In the genomic region with DNA sequence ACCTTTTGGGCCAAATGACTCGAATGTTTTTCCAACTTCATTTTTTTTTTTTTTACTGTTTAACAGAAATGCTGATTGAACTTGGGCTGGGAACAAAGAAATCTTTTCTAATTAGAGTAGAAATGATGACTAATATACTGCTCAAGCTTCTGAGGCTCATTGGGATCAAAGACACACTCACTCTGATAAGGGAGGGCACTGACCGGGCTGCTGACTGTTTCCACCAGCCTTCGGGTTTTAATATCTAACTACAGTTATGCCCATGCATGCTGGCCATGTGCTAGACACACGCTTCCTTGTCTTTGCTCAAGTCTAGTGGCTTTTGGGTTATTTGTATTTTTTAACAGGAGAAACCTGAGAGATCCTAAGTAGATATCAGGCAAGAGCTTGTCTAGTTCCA, we compare ENCODE assay signal across 22 cellular contexts. TPM values are rescaled to one million over a fixed set of nuclear protein-coding genes. Genes with fewer than 3 reads are reported as not detected.
DNase-seq lines count a peak whose midpoint lies in the region; ATAC-seq and TF ChIP-seq lines count a peak whose summit lies in the region.
"Had no signal": no experiment of that assay in that cellular context is flagged by ENCODE, and none has a peak within 500 bp of the region (broad histone marks: within the 10 kb centered on the region; RNA-seq: fewer than 3 reads in every experiment).

No MANE protein-coding gene starts in this region.

- no peak overlapping the region for H3K4me3 Mint-ChIP-seq in activated CD4-positive, alpha-beta T cell treated with anti-CD3 and anti-CD28 coated beads, Interleukin-2, amount 10 ng/mL, durations not matched to agents 24 days and 14 days
- no peak overlapping the region for H3K4me3 Mint-ChIP-seq in activated CD4-positive, alpha-beta T cell treated with anti-CD3 and anti-CD28 coated beads for 36 hours
- H3K4me3 Mint-ChIP-seq: activated CD4-positive, alpha-beta T cell treated with anti-CD3 and anti-CD28 coated beads, Interleukin-2, amount 10 ng/mL, durations not matched to agents 7 days and 5 days; activated T-cell treated with anti-CD3 and anti-CD28 coated beads, Interleukin-2, amount 50 U/mL, for 4 hours; CD4-positive, alpha-beta T cell; central memory CD8-positive, alpha-beta T cell; stimulated activated effector memory CD8-positive, alpha-beta T cell treated with anti-CD3 and anti-CD28 coated beads, Interleukin-12 subunit alpha, Interleukin-12 subunit beta, amount 100 ng/mL, for 72 hours had no signal

- H3K79me2 ChIP-seq in OCI-LY3 (ENCODE audit: low read length) = no peaks in the 10 kb centered on the region
- H3K79me2 ChIP-seq: parathyroid adenoma had no signal

- ATAC-seq in activated CD4-positive, alpha-beta T cell treated with anti-CD3 and anti-CD28 coated beads for 36 hours = no peak
- ATAC-seq: stimulated activated effector memory CD8-positive, alpha-beta T cell treated with anti-CD3 and anti-CD28 coated beads, Interleukin-12 subunit alpha, Interleukin-12 subunit beta, amount 100 ng/mL, for 72 hours had no signal

- TF ChIP-seq CTCF in OCI-LY3 (IDR thresholded peaks at IDR 0.05; ENCODE audit: low read depth, low read length) (no peak), fibroblast of mammary gland (conservative IDR thresholded peaks at IDR 0.05; ENCODE audit: control insufficient read depth, insufficient read depth, low read depth, low read length) (no peak)

- H3K27me3 ChIP-seq in OCI-LY3 (ENCODE audit: low read depth, low read length) = peaks cover 37% of the 10 kb centered on the region
- H3K27me3 ChIP-seq: spleen, tibial artery had no signal

- no peak overlapping the region for H3K27ac Mint-ChIP-seq in activated CD4-positive, alpha-beta T cell treated with anti-CD3 and anti-CD28 coated beads, Interleukin-2, amount 10 ng/mL, durations not matched to agents 24 days and 14 days
- no peak overlapping the region for H3K27ac Mint-ChIP-seq in activated CD4-positive, alpha-beta T cell treated with anti-CD3 and anti-CD28 coated beads for 36 hours
- H3K27ac Mint-ChIP-seq: activated CD4-positive, alpha-beta T cell treated with anti-CD3 and anti-CD28 coated beads, Interleukin-2, amount 10 ng/mL, durations not matched to agents 7 days and 5 days; CD4-positive, alpha-beta T cell; stimulated activated effector memory CD8-positive, alpha-beta T cell treated with anti-CD3 and anti-CD28 coated beads, Interleukin-12 subunit alpha, Interleukin-12 subunit beta, amount 100 ng/mL, for 72 hours had no signal

- DNase-seq in activated CD4-positive, alpha-beta T cell treated with anti-CD3 and anti-CD28 coated beads, Interleukin-2, amount 10 ng/mL, durations not matched to agents 24 days and 14 days = peak; percentile 35
- DNase-seq in activated CD4-positive, alpha-beta T cell treated with anti-CD3 and anti-CD28 coated beads for 4 hours = no peak
- DNase-seq in fibroblast of mammary gland (ENCODE audit: low read depth) (peak; percentile 22), renal cortical epithelial cell (ENCODE audit: low read depth) (peak; percentile 89), activated gamma-delta T cell treated with Interleukin-2 at 50 U/mL for 16 hours (no peak), NCI-H2107 (lab: John Stamatoyannopoulos, UW) (no peak)
- no peak for DNase-seq in activated CD4-positive, alpha-beta T cell treated with anti-CD3 and anti-CD28 coated beads for 36 hours
- DNase-seq: 8988T; activated CD4-positive, alpha-beta T cell treated with anti-CD3 and anti-CD28 coated beads, Interleukin-2, amount 10 ng/mL, durations not matched to agents 7 days and 5 days; activated T-cell treated with anti-CD3 and anti-CD28 coated beads, Interleukin-2, amount 50 U/mL, for 4 hours; CD4-positive, alpha-beta T cell; left ventricle myocardium inferior; NCI-H1436 treated with DMSO at 0.1 percent for 48 hours; NCI-H345; SHP77 treated with DMSO at 0.1 percent for 48 hours; spleen; tibial artery had no signal

- H3K27me3 Mint-ChIP-seq in activated CD4-positive, alpha-beta T cell treated with anti-CD3 and anti-CD28 coated beads, Interleukin-2, amount 10 ng/mL, durations not matched to agents 24 days and 14 days = peaks cover 15% of the 10 kb centered on the region
- no peaks in the 10 kb centered on the region for H3K27me3 Mint-ChIP-seq in activated CD4-positive, alpha-beta T cell treated with anti-CD3 and anti-CD28 coated beads for 36 hours
- H3K27me3 Mint-ChIP-seq: CD4-positive, alpha-beta T cell had no signal

- H3K9ac ChIP-seq in OCI-LY3 (ENCODE audit: low read length) = no peak overlapping the region
- H3K9ac ChIP-seq: parathyroid adenoma had no signal

- intact Hi-C loops in activated CD4-positive, alpha-beta T cell treated with anti-CD3 and anti-CD28 coated beads, Interleukin-2, amount 10 ng/mL, durations not matched to agents 24 days and 14 days (cut with micrococcal nuclease) = no loop called here
- intact Hi-C loops in activated CD4-positive, alpha-beta T cell treated with anti-CD3 and anti-CD28 coated beads for 36 hours (cut with DNase I, micrococcal nuclease) = no loop called here

- no peaks in the 10 kb centered on the region for H3K9me3 Mint-ChIP-seq in activated CD4-positive, alpha-beta T cell treated with anti-CD3 and anti-CD28 coated beads, Interleukin-2, amount 10 ng/mL, durations not matched to agents 24 days and 14 days
- no peaks in the 10 kb centered on the region for H3K9me3 Mint-ChIP-seq in activated CD4-positive, alpha-beta T cell treated with anti-CD3 and anti-CD28 coated beads for 36 hours (ENCODE audit: low read depth)
- H3K9me3 Mint-ChIP-seq: activated CD4-positive, alpha-beta T cell treated with anti-CD3 and anti-CD28 coated beads, Interleukin-2, amount 10 ng/mL, durations not matched to agents 7 days and 5 days; activated T-cell treated with anti-CD3 and anti-CD28 coated beads, Interleukin-2, amount 50 U/mL, for 4 hours; CD4-positive, alpha-beta T cell; central memory CD8-positive, alpha-beta T cell; stimulated activated effector memory CD8-positive, alpha-beta T cell treated with anti-CD3 and anti-CD28 coated beads, Interleukin-12 subunit alpha, Interleukin-12 subunit beta, amount 100 ng/mL, for 72 hours had no signal

- no peak overlapping the region for H3K27ac ChIP-seq in OCI-LY3 (ENCODE audit: low read length)
- H3K27ac ChIP-seq: HL-60, left ventricle myocardium inferior, parathyroid adenoma, spleen, tibial artery had no signal

- peak overlapping the region; percentile 96 for H3K4me2 ChIP-seq in OCI-LY3 (ENCODE audit: low read length)

- no peaks in the 10 kb centered on the region for H3K36me3 Mint-ChIP-seq in activated CD4-positive, alpha-beta T cell treated with anti-CD3 and anti-CD28 coated beads, Interleukin-2, amount 10 ng/mL, durations not matched to agents 24 days and 14 days (ENCODE audit: low read depth)
- H3K36me3 Mint-ChIP-seq in activated CD4-positive, alpha-beta T cell treated with anti-CD3 and anti-CD28 coated beads for 36 hours (ENCODE audit: low read depth) = no peaks in the 10 kb centered on the region
- H3K36me3 Mint-ChIP-seq: stimulated activated effector memory CD8-positive, alpha-beta T cell treated with anti-CD3 and anti-CD28 coated beads, Interleukin-12 subunit alpha, Interleukin-12 subunit beta, amount 100 ng/mL, for 72 hours had no signal

- POLR2A ChIA-PET in activated CD4-positive, alpha-beta T cell treated with anti-CD3 and anti-CD28 coated beads for 36 hours (lab: Charles Lee) = no interaction called here

- no peaks in the 10 kb centered on the region for H3K9me3 ChIP-seq in OCI-LY3 (ENCODE audit: insufficient read depth, low read length)
- H3K9me3 ChIP-seq: left ventricle myocardium inferior, spleen, tibial artery had no signal

- peaks cover 24% of the 10 kb centered on the region for H3K4me1 ChIP-seq in OCI-LY3 (ENCODE audit: low read length)
- H3K4me1 ChIP-seq: left ventricle myocardium inferior, parathyroid adenoma had no signal

- H2AFZ ChIP-seq in OCI-LY3 (ENCODE audit: low read depth, low read length) = no peak overlapping the region
- H2AFZ ChIP-seq: parathyroid adenoma had no signal

- peaks cover 2% of the 10 kb centered on the region for H3K4me1 Mint-ChIP-seq in activated CD4-positive, alpha-beta T cell treated with anti-CD3 and anti-CD28 coated beads, Interleukin-2, amount 10 ng/mL, durations not matched to agents 24 days and 14 days
- peaks cover 4% of the 10 kb centered on the region for H3K4me1 Mint-ChIP-seq in activated CD4-positive, alpha-beta T cell treated with anti-CD3 and anti-CD28 coated beads for 36 hours
- H3K4me1 Mint-ChIP-seq: central memory CD8-positive, alpha-beta T cell; stimulated activated effector memory CD8-positive, alpha-beta T cell treated with anti-CD3 and anti-CD28 coated beads, Interleukin-12 subunit alpha, Interleukin-12 subunit beta, amount 100 ng/mL, for 72 hours had no signal

- no peak overlapping the region for H3K4me3 ChIP-seq in OCI-LY3 (ENCODE audit: low read length)
- no peak overlapping the region for H3K4me3 ChIP-seq in fibroblast of mammary gland (ENCODE audit: control insufficient read depth, low read depth, low read length)
- H3K4me3 ChIP-seq: left ventricle myocardium inferior, spleen, tibial artery had no signal

- CTCF ChIA-PET in activated CD4-positive, alpha-beta T cell treated with anti-CD3 and anti-CD28 coated beads for 36 hours (lab: Charles Lee) = interaction anchor here (0.6 kb wide), 1 partner anchor 181 kb away, joined by 3 read pairs; no protein-coding TSS in a partner anchor

- H4K20me1 ChIP-seq in OCI-LY3 (ENCODE audit: insufficient read depth, low read length) = no peaks in the 10 kb centered on the region

- H3K36me3 ChIP-seq in OCI-LY3 (replicated peaks; ENCODE audit: low read depth, low read length) = no peaks in the 10 kb centered on the region
- H3K36me3 ChIP-seq: left ventricle myocardium inferior, spleen, tibial artery had no signal

RNA-seq across cellular contexts. Expression of a gene that starts 16.8 kb away (rescaled TPM):
- total RNA-seq in activated CD4-positive, alpha-beta T cell treated with anti-CD3 and anti-CD28 coated beads, Interleukin-2, amount 10 ng/mL, durations not matched to agents 24 days and 14 days = 5.5 TPM in 2 replicates
- total RNA-seq in renal cortical epithelial cell = 10.8 and 16.3 TPM in 2 replicates
- 1 to 10 TPM; 5.0 to 5.3 TPM for total RNA-seq in activated CD4-positive, alpha-beta T cell treated with anti-CD3 and anti-CD28 coated beads for 36 hours

Comparison
In these comparisons a context has a peak if more than half of its experiments do, and no peak if none do; other contexts are left out.
1. DNase-seq: peak in activated CD4-positive, alpha-beta T cell treated with anti-CD3 and anti-CD28 coated beads, Interleukin-2, amount 10 ng/mL, durations not matched to agents 24 days and 14 days (single experiment), fibroblast of mammary gland (single experiment) and renal cortical epithelial cell (single experiment); none in activated CD4-positive, alpha-beta T cell treated with anti-CD3 and anti-CD28 coated beads for 4 hours (0 of 2), activated gamma-delta T cell treated with Interleukin-2 at 50 U/mL for 16 hours (single experiment), NCI-H2107 (single experiment) and activated CD4-positive, alpha-beta T cell treated with anti-CD3 and anti-CD28 coated beads for 36 hours (single experiment).